ENCODE assay signal across 8 cellular contexts in genomic region chrX:72621619-72622485, GRCh38. TPM values are rescaled to one million over a fixed set of nuclear protein-coding genes. Genes with fewer than 3 reads are reported as not detected.
A peak's percentile ranks its signal among the peaks of the same experiment; 100 is the strongest.
DNase-seq lines count a peak whose midpoint lies in the region; ATAC-seq lines count a peak whose summit lies in the region.

No MANE protein-coding gene starts in this region.

- peak overlapping the region; percentile 80 for H3K4me3 Mint-ChIP-seq in activated CD4-positive, alpha-beta T cell treated with anti-CD3 and anti-CD28 coated beads, Interleukin-2, amount 10 ng/mL, durations not matched to agents 24 days and 14 days
- H3K4me3 Mint-ChIP-seq in activated T-helper 2 cell treated with anti-CD3 and anti-CD28 coated beads, Interferon-gamma antibody, Interleukin-2, Interleukin-4, amounts not matched to agents 10 μg/mL and 5 μg/mL and 100 μg/mL, durations not matched to agents 14 hours and 24 hours and 36 hours (ENCODE audit: low read depth): no peak overlapping the region

- H3K27me3 Mint-ChIP-seq in activated CD4-positive, alpha-beta T cell treated with anti-CD3 and anti-CD28 coated beads, Interleukin-2, amount 10 ng/mL, durations not matched to agents 24 days and 14 days: no peaks in the 10 kb centered on the region
- H3K27me3 Mint-ChIP-seq in activated T-helper 2 cell treated with anti-CD3 and anti-CD28 coated beads, Interferon-gamma antibody, Interleukin-2, Interleukin-4, amounts not matched to agents 10 μg/mL and 5 μg/mL and 100 μg/mL, durations not matched to agents 14 hours and 24 hours and 36 hours (ENCODE audit: low read depth): no peaks in the 10 kb centered on the region

- H3K4me1 Mint-ChIP-seq in activated CD4-positive, alpha-beta T cell treated with anti-CD3 and anti-CD28 coated beads, Interleukin-2, amount 10 ng/mL, durations not matched to agents 24 days and 14 days: peaks cover 25% of the 10 kb centered on the region
- H3K4me1 Mint-ChIP-seq in activated T-helper 2 cell treated with anti-CD3 and anti-CD28 coated beads, Interferon-gamma antibody, Interleukin-2, Interleukin-4, amounts not matched to agents 10 μg/mL and 5 μg/mL and 100 μg/mL, durations not matched to agents 14 hours and 24 hours and 36 hours (ENCODE audit: low read depth): peaks cover 30% of the 10 kb centered on the region

- ATAC-seq in HG03025 (IDR thresholded peaks at IDR 0.05; ENCODE audit: low FRiP score, unreplicated experiment) (peak; percentile 51), left cardiac atrium (no peak)
- ATAC-seq in stimulated activated naive CD8-positive, alpha-beta T cell treated with anti-CD3 and anti-CD28 coated beads, Interleukin-15, Interleukin-2, amounts not matched to agents 100 U/mL and 50 U/mL, for 24 hours: peak; percentile 94

- H3K27ac Mint-ChIP-seq in activated CD4-positive, alpha-beta T cell treated with anti-CD3 and anti-CD28 coated beads, Interleukin-2, amount 10 ng/mL, durations not matched to agents 24 days and 14 days: peak overlapping the region; percentile 98
- peak overlapping the region; percentile 97 for H3K27ac Mint-ChIP-seq in activated T-helper 2 cell treated with anti-CD3 and anti-CD28 coated beads, Interferon-gamma antibody, Interleukin-2, Interleukin-4, amounts not matched to agents 10 μg/mL and 5 μg/mL and 100 μg/mL, durations not matched to agents 14 hours and 24 hours and 36 hours

- peak; percentile 51 for DNase-seq in activated CD4-positive, alpha-beta T cell treated with anti-CD3 and anti-CD28 coated beads, Interleukin-2, amount 10 ng/mL, durations not matched to agents 24 days and 14 days
- no peak for DNase-seq in activated CD4-positive, alpha-beta T cell treated with anti-CD3 and anti-CD28 coated beads for 48 hours
- DNase-seq in activated T-helper 2 cell treated with anti-CD3 and anti-CD28 coated beads, Interferon-gamma antibody, Interleukin-2, Interleukin-4, amounts not matched to agents 10 μg/mL and 5 μg/mL and 100 μg/mL, durations not matched to agents 14 hours and 24 hours and 36 hours (ENCODE audit: low spot score): no peak
- no peak for DNase-seq in stimulated activated naive CD8-positive, alpha-beta T cell treated with anti-CD3 and anti-CD28 coated beads, Interleukin-15, Interleukin-2, amounts not matched to agents 100 U/mL and 50 U/mL, for 24 hours
- no peak for DNase-seq in left cardiac atrium
- DNase-seq in NCI-H446 (lab: John Stamatoyannopoulos, UW): no peak
- no peak for DNase-seq in NCI-H526 (lab: John Stamatoyannopoulos, UW)

- intact Hi-C loops in activated CD4-positive, alpha-beta T cell treated with anti-CD3 and anti-CD28 coated beads, Interleukin-2, amount 10 ng/mL, durations not matched to agents 24 days and 14 days (cut with micrococcal nuclease): loop anchor here (1.0 to 10.0 kb wide), 6 partner anchors 18 to 347 kb away; partner anchors contain the start of gene RPS4X
- intact Hi-C loops in activated T-helper 2 cell treated with anti-CD3 and anti-CD28 coated beads, Interferon-gamma antibody, Interleukin-2, Interleukin-4, amounts not matched to agents 10 μg/mL and 5 μg/mL and 100 μg/mL, durations not matched to agents 14 hours and 24 hours and 36 hours (cut with micrococcal nuclease): loop anchor here (1.0 to 2.0 kb wide), 6 partner anchors 18 to 345 kb away; partner anchors contain the start of genes HDAC8, PHKA1 and RPS4X
- intact Hi-C loops in left cardiac atrium (cut with DNase I): no loop called here

- H3K36me3 Mint-ChIP-seq in activated CD4-positive, alpha-beta T cell treated with anti-CD3 and anti-CD28 coated beads, Interleukin-2, amount 10 ng/mL, durations not matched to agents 24 days and 14 days (ENCODE audit: low read depth): peaks cover 17% of the 10 kb centered on the region
- H3K36me3 Mint-ChIP-seq in activated T-helper 2 cell treated with anti-CD3 and anti-CD28 coated beads, Interferon-gamma antibody, Interleukin-2, Interleukin-4, amounts not matched to agents 10 μg/mL and 5 μg/mL and 100 μg/mL, durations not matched to agents 14 hours and 24 hours and 36 hours (ENCODE audit: low read depth): peaks cover 18% of the 10 kb centered on the region

- no peaks in the 10 kb centered on the region for H3K9me3 Mint-ChIP-seq in activated CD4-positive, alpha-beta T cell treated with anti-CD3 and anti-CD28 coated beads, Interleukin-2, amount 10 ng/mL, durations not matched to agents 24 days and 14 days
- no peaks in the 10 kb centered on the region for H3K9me3 Mint-ChIP-seq in activated T-helper 2 cell treated with anti-CD3 and anti-CD28 coated beads, Interferon-gamma antibody, Interleukin-2, Interleukin-4, amounts not matched to agents 10 μg/mL and 5 μg/mL and 100 μg/mL, durations not matched to agents 14 hours and 24 hours and 36 hours

RNA-seq across cellular contexts. Expression of gene HDAC8, which starts 49.2 kb away (rescaled TPM):
- total RNA-seq in activated CD4-positive, alpha-beta T cell treated with anti-CD3 and anti-CD28 coated beads, Interleukin-2, amount 10 ng/mL, durations not matched to agents 24 days and 14 days: 29.2 and 29.9 TPM in 2 replicates
- total RNA-seq in activated T-helper 2 cell treated with anti-CD3 and anti-CD28 coated beads, Interferon-gamma antibody, Interleukin-2, Interleukin-4, amounts not matched to agents 10 μg/mL and 5 μg/mL and 100 μg/mL, durations not matched to agents 14 hours and 24 hours and 36 hours: 31.2 and 34.9 TPM in 2 replicates
- total RNA-seq in left cardiac atrium: 10 to 100 TPM; 14.6 to 19.2 TPM

Comparison
In these comparisons a context has a peak if more than half of its experiments do, and no peak if none do; other contexts are left out.
1. ATAC-seq: peak in HG03025 (single experiment) and stimulated activated naive CD8-positive, alpha-beta T cell treated with anti-CD3 and anti-CD28 coated beads, Interleukin-15, Interleukin-2, amounts not matched to agents 100 U/mL and 50 U/mL, for 24 hours (single experiment); none in left cardiac atrium (0 of 2).
2. intact Hi-C loops: an anchor here in activated CD4-positive, alpha-beta T cell treated with anti-CD3 and anti-CD28 coated beads, Interleukin-2, amount 10 ng/mL, durations not matched to agents 24 days and 14 days (1.0 to 10.0 kb wide) and activated T-helper 2 cell treated with anti-CD3 and anti-CD28 coated beads, Interferon-gamma antibody, Interleukin-2, Interleukin-4, amounts not matched to agents 10 μg/mL and 5 μg/mL and 100 μg/mL, durations not matched to agents 14 hours and 24 hours and 36 hours (1.0 to 2.0 kb wide); none called in left cardiac atrium.